ENCODE assay signal across 8 cellular contexts in genomic region chr19:56350416-56351045, GRCh38. TPM values are rescaled to one million over a fixed set of nuclear protein-coding genes. Genes with fewer than 3 reads are reported as not detected.
A peak's percentile ranks its signal among the peaks of the same experiment; 100 is the strongest.
DNase-seq lines count a peak whose midpoint lies in the region; ATAC-seq, FAIRE-seq and TF ChIP-seq lines count a peak whose summit lies in the region.

No MANE protein-coding gene starts in this region.

- no peaks in the 10 kb centered on the region for H3K9me3 ChIP-seq in neural progenitor cell (ENCODE audit: low read depth)
- no peaks in the 10 kb centered on the region for H3K9me3 ChIP-seq in uterus

- ATAC-seq in HG02623 (IDR thresholded peaks at IDR 0.05; ENCODE audit: unreplicated experiment) = no peak

- DNase-seq in NK-92 treated with Interleukin-12 subunit alpha and Interleukin-12 subunit beta, amount 100 ng/mL, for 24 hours (lab: John Stamatoyannopoulos, UW) = peak; percentile 6
- DNase-seq in NK-92 (lab: John Stamatoyannopoulos, UW; ENCODE audit: unreplicated experiment) = no peak
- peak; percentile 4 for DNase-seq in NCI-H2029 (lab: John Stamatoyannopoulos, UW)
- peak; percentile 17 for DNase-seq in activated CD4-positive, CD25-positive, alpha-beta regulatory T cell treated with anti-CD3 and anti-CD28 coated beads, Interleukin-2, amount 50 U/mL, for 16 hours (ENCODE audit: low read depth, low spot score)
- DNase-seq in neural progenitor cell (ENCODE audit: low spot score) = peak; percentile 68
- DNase-seq in uterus = peak; percentile 24 to 57

- H3K4me3 ChIP-seq in neural progenitor cell (no peak overlapping the region), uterus (no peak overlapping the region)

- peaks cover 25% of the 10 kb centered on the region for H3K9me3 Mint-ChIP-seq in neural progenitor cell

- no peaks in the 10 kb centered on the region for H4K20me1 ChIP-seq in neural progenitor cell (ENCODE audit: low read depth)

- H3K9ac ChIP-seq in neural progenitor cell = no peak overlapping the region

- intact Hi-C loops in uterus (cut with DNase I; ENCODE audit: low total_unique reads) = loop anchor here (10.0 kb wide), 1 partner anchor 96 kb away; no protein-coding TSS in a partner anchor

- peaks cover 2% of the 10 kb centered on the region for H3K27me3 Mint-ChIP-seq in neural progenitor cell (ENCODE audit: insufficient read depth, low read depth)

- no peak for TF ChIP-seq POLR2A in uterus (IDR thresholded peaks at IDR 0.05)

- H3K79me2 ChIP-seq in neural progenitor cell (ENCODE audit: low read depth) = no peaks in the 10 kb centered on the region

- peak; percentile 91 for FAIRE-seq in endometrium (lab: Jason Lieb, UNC)

- TF ChIP-seq CTCF in neural progenitor cell (IDR thresholded peaks at IDR 0.05) (peak; percentile 82), uterus (IDR thresholded peaks at IDR 0.05) (peak; percentile 74 to 86 (median 83))

- H3K36me3 Mint-ChIP-seq in neural progenitor cell = no peaks in the 10 kb centered on the region

- H3K4me2 ChIP-seq in neural progenitor cell = no peak overlapping the region

- H3F3A ChIP-seq in neural progenitor cell (ENCODE audit: low read depth) = no peaks in the 10 kb centered on the region

- H3K4me1 ChIP-seq in neural progenitor cell (no peaks in the 10 kb centered on the region), uterus (peaks cover 0 to 3% of the 10 kb centered on the region in 2 donors)

- H2AFZ ChIP-seq in neural progenitor cell (replicated peaks) = no peak overlapping the region

- no peaks in the 10 kb centered on the region for H3K4me1 Mint-ChIP-seq in neural progenitor cell

- H3K27ac ChIP-seq in neural progenitor cell = no peak overlapping the region
- no peak overlapping the region for H3K27ac ChIP-seq in uterus

- H3K36me3 ChIP-seq in neural progenitor cell (no peaks in the 10 kb centered on the region), uterus (no peaks in the 10 kb centered on the region)

- no peak overlapping the region for H3K4me3 Mint-ChIP-seq in neural progenitor cell

- no peak overlapping the region for H3K27ac Mint-ChIP-seq in neural progenitor cell

- H3K27me3 ChIP-seq in neural progenitor cell (no peaks in the 10 kb centered on the region), uterus (no peaks in the 10 kb centered on the region)

RNA-seq across cellular contexts. Expression of gene ZSCAN5A, which starts 35.9 kb away (rescaled TPM):
- total RNA-seq in neural progenitor cell (ENCODE audit: low replicate concordance) (1.6 and 7.8 TPM in 2 replicates), uterus (10 to 100 TPM in 2 of 4 donors, 1 to 10 TPM in 2; 1.3 to 20.7 (median 12.3) TPM)

RNA-seq across cellular contexts. Expression of gene ZNF582, which starts 42.8 kb away (rescaled TPM):
- total RNA-seq in neural progenitor cell (ENCODE audit: low replicate concordance) (2.5 and 4.0 TPM in 2 replicates), uterus (10 to 100 TPM in 1 of 4 donors, 1 to 10 TPM in 3; 7.5 to 14.1 (median 8.6) TPM)

RNA-seq across cellular contexts. Expression of gene ZNF583, which starts 53.6 kb away (rescaled TPM):
- total RNA-seq in neural progenitor cell (ENCODE audit: low replicate concordance) (4.5 and 7.7 TPM in 2 replicates), uterus (10 to 100 TPM in 3 of 4 donors, 1 to 10 TPM in 1; 1.5 to 25.1 (median 14.4) TPM)
